ENCODE assay signal across 9 cellular contexts in the genomic region with DNA sequence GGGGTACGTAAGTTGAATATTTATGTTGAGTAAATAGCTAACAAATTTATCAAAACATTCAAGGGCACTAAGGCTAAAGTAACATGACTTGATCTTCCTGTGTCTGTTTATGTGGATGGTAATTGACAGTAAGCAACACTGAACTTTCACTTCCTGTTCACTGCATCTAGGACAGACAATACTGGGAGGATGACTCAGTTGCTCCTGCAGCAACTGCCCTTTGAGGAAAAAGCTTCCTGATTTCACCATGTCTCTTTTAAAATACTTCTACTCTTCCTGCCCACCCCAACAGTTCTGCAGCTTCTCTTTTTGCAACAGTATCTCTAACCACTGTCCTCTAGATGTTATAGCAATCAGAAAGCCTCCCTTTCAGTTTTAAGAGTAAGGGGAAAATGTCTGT.
DNase-seq lines count a peak whose midpoint lies in the region; ATAC-seq and TF ChIP-seq lines count a peak whose summit lies in the region.
"Had no signal": no experiment of that assay in that cellular context is flagged by ENCODE, and none has a peak within 500 bp of the region (broad histone marks: within the 10 kb centered on the region; RNA-seq: fewer than 3 reads in every experiment).

No MANE protein-coding gene starts in this region.

- no peak for TF ChIP-seq POLR2A in adrenal gland (IDR thresholded peaks at IDR 0.05)

- no peaks in the 10 kb centered on the region for H3K27me3 ChIP-seq in adrenal gland

- peak overlapping the region in 2 of 5 donors; percentile 71 to 81 for H3K27ac ChIP-seq in adrenal gland
- H3K27ac ChIP-seq: 22Rv1 had no signal

- H3K36me3 Mint-ChIP-seq in activated T-helper 17 cell treated with anti-CD3 and anti-CD28 coated beads, Interleukin-2, amount 50 U/mL, for 72 hours (ENCODE audit: low read depth), result no peaks in the 10 kb centered on the region

- H3K9me3 Mint-ChIP-seq in activated T-helper 17 cell treated with anti-CD3 and anti-CD28 coated beads, Interleukin-2, amount 50 U/mL, for 72 hours, result peaks cover 14% of the 10 kb centered on the region

- DNase-seq in NCI-H82 (lab: John Stamatoyannopoulos, UW) (peak; percentile 22), NCI-H82 treated with DMSO at 0.1 percent for 48 hours (lab: John Stamatoyannopoulos, UW; ENCODE audit: unreplicated experiment) (no peak), adrenal gland (peak in 5 of 7 donors; percentile 10 to 30 (median 25)), midbrain (lab: John Stamatoyannopoulos, UW) (peak; percentile 32), NCI-H187 treated with DMSO at 0.1 percent for 48 hours (lab: John Stamatoyannopoulos, UW) (no peak)

- H3K36me3 ChIP-seq in adrenal gland (replicated peaks in 1 of 2), result no peaks in the 10 kb centered on the region

- peak; percentile 81 for ATAC-seq in HG03439 (IDR thresholded peaks at IDR 0.05; ENCODE audit: unreplicated experiment)
- no peak for ATAC-seq in activated T-helper 17 cell treated with anti-CD3 and anti-CD28 coated beads, Interleukin-2, amount 50 U/mL, for 72 hours (replicated peaks)
- no peak for ATAC-seq in activated CD4-positive, CD25-positive, alpha-beta regulatory T cell treated with anti-CD3 and anti-CD28 coated beads, Interleukin-2, amount 50 U/mL, for 24 hours

- no peaks in the 10 kb centered on the region for H3K27me3 Mint-ChIP-seq in activated T-helper 17 cell treated with anti-CD3 and anti-CD28 coated beads, Interleukin-2, amount 50 U/mL, for 72 hours

- H3K4me1 ChIP-seq in adrenal gland (replicated peaks in 1 of 2), result no peaks in the 10 kb centered on the region

- 29 to 43% (median 35%) methylated on average over 1 of the region's 1 CpG for WGBS in adrenal gland, 4 donors

- H3K4me1 Mint-ChIP-seq in activated T-helper 17 cell treated with anti-CD3 and anti-CD28 coated beads, Interleukin-2, amount 50 U/mL, for 72 hours, result no peaks in the 10 kb centered on the region

- H3K4me3 ChIP-seq in adrenal gland, result peak overlapping the region in 1 of 4 donors; percentile 23

- H3K9me3 ChIP-seq in adrenal gland (replicated peaks in 1 of 3), result no peaks in the 10 kb centered on the region

- TF ChIP-seq CTCF in adrenal gland (IDR thresholded peaks at IDR 0.05), result no peak

- H3K27ac Mint-ChIP-seq in activated T-helper 17 cell treated with anti-CD3 and anti-CD28 coated beads, Interleukin-2, amount 50 U/mL, for 72 hours, result no peak overlapping the region

- intact Hi-C loops in adrenal gland (cut with DNase I), result no loop called here

- no peak overlapping the region for H3K4me3 Mint-ChIP-seq in activated T-helper 17 cell treated with anti-CD3 and anti-CD28 coated beads, Interleukin-2, amount 50 U/mL, for 72 hours

Comparison
In these comparisons a context has a peak if more than half of its experiments do, and no peak if none do; other contexts are left out.
1. DNase-seq: peak in NCI-H82 (single experiment), adrenal gland (5 of 7) and midbrain (single experiment); none in NCI-H82 treated with DMSO at 0.1 percent for 48 hours (single experiment) and NCI-H187 treated with DMSO at 0.1 percent for 48 hours (single experiment).